Comparison of ENCODE assay signal across 29 cellular contexts in the genomic region with DNA sequence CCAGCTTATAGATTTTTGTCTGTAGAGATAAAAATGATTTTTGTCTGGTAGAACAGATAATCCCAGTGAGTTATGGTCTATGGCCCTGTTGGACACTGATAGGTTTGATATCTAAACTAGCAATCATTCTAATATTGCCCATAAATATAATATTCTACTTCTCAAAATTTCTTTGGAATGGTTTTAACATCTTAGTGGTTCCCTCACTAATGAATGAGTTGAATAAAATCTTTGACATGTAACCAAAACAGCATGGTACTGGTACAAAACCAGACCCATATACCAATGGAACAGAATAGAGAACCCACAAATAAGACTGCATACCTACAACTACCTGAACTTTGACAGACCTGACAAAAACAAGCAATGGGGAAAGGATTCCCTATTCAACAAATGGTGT.
"Had no signal": no experiment of that assay in that cellular context is flagged by ENCODE, and none has a peak within 500 bp of the region (broad histone marks: within the 10 kb centered on the region; RNA-seq: fewer than 3 reads in every experiment).

No MANE protein-coding gene starts in this region.

- H3K36me3 ChIP-seq: adrenal gland, ascending aorta, brain microvascular endothelial cell, breast epithelium, cardiac muscle cell had no signal

- DNase-seq: activated effector memory CD4-positive, alpha-beta T cell treated with anti-CD3 and anti-CD28 coated beads, Interleukin-2, amount 50 U/mL, for 16 hours; activated effector memory CD4-positive, alpha-beta T cell treated with Interleukin-2 at 50 U/mL for 16 hours; activated gamma-delta T cell; activated gamma-delta T cell treated with Interleukin-2 at 50 U/mL for 16 hours; activated naive CD4-positive, alpha-beta T cell; activated naive CD4-positive, alpha-beta T cell treated with anti-CD3 and anti-CD28 coated beads for 36 hours; activated naive CD4-positive, alpha-beta T cell treated with anti-CD3 and anti-CD28 coated beads, Interleukin-2, amount 10 ng/mL, durations not matched to agents 7 days and 5 days; activated naive CD4-positive, alpha-beta T cell treated with anti-CD3 and anti-CD28 coated beads, Interleukin-2, amount 50 U/mL, for 16 hours; activated naive CD4-positive, alpha-beta T cell treated with Interleukin-2 at 50 U/mL for 16 hours; activated naive CD8-positive, alpha-beta T cell treated with anti-CD3 and anti-CD28 coated beads for 36 hours; activated naive CD8-positive, alpha-beta T cell treated with anti-CD3 and anti-CD28 coated beads, Interleukin-2, amount 10 ng/mL, durations not matched to agents 7 days and 5 days; activated naive CD8-positive, alpha-beta T cell treated with anti-CD3 and anti-CD28 coated beads, Interleukin-2, amount 50 U/mL, for 24 hours; activated T-cell treated with anti-CD3 and anti-CD28 coated beads, Interleukin-2, amount 50 U/mL, for 24 hours; activated T-cell treated with anti-CD3 and anti-CD28 coated beads, Interleukin-2, amount 50 U/mL, for 4 hours; activated T-cell treated with anti-CD3 and anti-CD28 coated beads, Interleukin-2, amount 50 U/mL, for 48 hours; activated T-cell treated with anti-CD3 and anti-CD28 coated beads, Interleukin-2, amount 50 U/mL, for 72 hours; adrenal gland; amniotic stem cell; amygdala; anterior cingulate cortex; aorta; body of pancreas; brain microvascular endothelial cell; caudate nucleus; central memory CD4-positive, alpha-beta T cell; cerebellar nuclear complex had no signal

- H3K4me1 ChIP-seq: adrenal gland, ascending aorta, breast epithelium had no signal

- H3K4me3 ChIP-seq: adrenal gland, ascending aorta, body of pancreas, breast epithelium, cardiac muscle cell had no signal

- H3K27ac ChIP-seq: adrenal gland, ascending aorta, body of pancreas, brain microvascular endothelial cell, breast epithelium, cardiac muscle cell had no signal

- H3K9me3 ChIP-seq: adrenal gland, ascending aorta, body of pancreas, breast epithelium had no signal
